Comparison of ENCODE assay signal across 31 cellular contexts in genomic region chr15:74229686-74230085, GRCh38. TPM values are rescaled to one million over a fixed set of nuclear protein-coding genes. Genes with fewer than 3 reads are reported as not detected.
"Had no signal": no experiment of that assay in that cellular context is flagged by ENCODE, and none has a peak within 500 bp of the region (broad histone marks: within the 10 kb centered on the region; RNA-seq: fewer than 3 reads in every experiment).

No MANE protein-coding gene starts in this region.

- H3K36me3 Mint-ChIP-seq: activated CD4-positive, alpha-beta memory T cell treated with anti-CD3 and anti-CD28 coated beads for 36 hours; activated naive CD8-positive, alpha-beta T cell had no signal

- H3K9me3 ChIP-seq: Peyer's patch, SJCRH30 had no signal

- DNase-seq: activated B cell treated with CpG ODN at 0.5 μM for 24 hours; activated CD4-positive, alpha-beta memory T cell treated with anti-CD3 and anti-CD28 coated beads for 36 hours; activated CD4-positive, alpha-beta T cell treated with anti-CD3 and anti-CD28 coated beads for 1 hour; activated CD4-positive, alpha-beta T cell treated with anti-CD3 and anti-CD28 coated beads, Interleukin-2, amount 10 ng/mL, durations not matched to agents 7 days and 5 days; activated CD8-positive, alpha-beta memory T cell treated with anti-CD3 and anti-CD28 coated beads for 24 hours; activated gamma-delta T cell; activated naive CD4-positive, alpha-beta T cell treated with anti-CD3 and anti-CD28 coated beads for 36 hours; activated T-cell treated with anti-CD3 and anti-CD28 coated beads for 4 hours; activated T-cell treated with anti-CD3 and anti-CD28 coated beads, Interleukin-2, amount 50 U/mL, for 48 hours; amygdala; brain microvascular endothelial cell; cerebellar nuclear complex; MV-4-11; NCI-H1092 treated with DMSO at 0.1 percent for 48 hours; NCI-H1417 treated with DMSO at 0.1 percent for 48 hours; NCI-H1694; NCI-H2029 treated with DMSO at 0.1 percent for 48 hours; NCI-H345; NCI-H510A; NCI-H748 treated with DMSO at 0.1 percent for 48 hours; NK-92 treated with Interleukin-12 subunit alpha and Interleukin-12 subunit beta, amount 100 ng/mL, for 24 hours; OCI-M1; Peyer's patch; Right ventricle myocardium superior; SJCRH30; T-helper 9 cell had no signal

- H3K9me3 Mint-ChIP-seq: activated B cell treated with CpG ODN at 0.5 μM for 24 hours; activated CD4-positive, alpha-beta memory T cell treated with anti-CD3 and anti-CD28 coated beads for 36 hours; activated CD4-positive, alpha-beta T cell treated with anti-CD3 and anti-CD28 coated beads, Interleukin-2, amount 10 ng/mL, durations not matched to agents 7 days and 5 days; activated naive CD4-positive, alpha-beta T cell treated with anti-CD3 and anti-CD28 coated beads for 36 hours; activated T-helper 17 cell treated with anti-CD3 and anti-CD28 coated beads, Interleukin-2, amount 50 U/mL, for 72 hours; T-helper 1 cell treated with Interleukin-12 subunit alpha and Interleukin-12 subunit beta and Interleukin-4 antibody, amounts not matched to agents 30 μg/mL and 1 μg/mL, for 36 hours had no signal

- H3K27me3 ChIP-seq: brain microvascular endothelial cell, cardiac muscle cell, Peyer's patch, SJCRH30 had no signal

- H3K36me3 ChIP-seq: brain microvascular endothelial cell, cardiac muscle cell, Peyer's patch, SJCRH30 had no signal

- H3K4me3 Mint-ChIP-seq: activated B cell treated with CpG ODN at 0.5 μM for 24 hours; activated CD4-positive, alpha-beta memory T cell treated with anti-CD3 and anti-CD28 coated beads for 36 hours; activated CD4-positive, alpha-beta T cell treated with anti-CD3 and anti-CD28 coated beads, Interleukin-2, amount 10 ng/mL, durations not matched to agents 7 days and 5 days; activated naive CD4-positive, alpha-beta T cell treated with anti-CD3 and anti-CD28 coated beads for 36 hours; activated naive CD8-positive, alpha-beta T cell; activated T-helper 17 cell treated with anti-CD3 and anti-CD28 coated beads, Interleukin-2, amount 50 U/mL, for 72 hours; T-helper 1 cell treated with Interleukin-12 subunit alpha and Interleukin-12 subunit beta and Interleukin-4 antibody, amounts not matched to agents 30 μg/mL and 1 μg/mL, for 36 hours had no signal

- H3K4me3 ChIP-seq: cardiac muscle cell, Peyer's patch, SJCRH30 had no signal

- H3K27ac Mint-ChIP-seq: activated B cell treated with CpG ODN at 0.5 μM for 24 hours; activated CD4-positive, alpha-beta memory T cell treated with anti-CD3 and anti-CD28 coated beads for 36 hours; activated CD4-positive, alpha-beta T cell treated with anti-CD3 and anti-CD28 coated beads, Interleukin-2, amount 10 ng/mL, durations not matched to agents 7 days and 5 days; activated naive CD4-positive, alpha-beta T cell treated with anti-CD3 and anti-CD28 coated beads for 36 hours; activated naive CD8-positive, alpha-beta T cell; activated T-helper 17 cell treated with anti-CD3 and anti-CD28 coated beads, Interleukin-2, amount 50 U/mL, for 72 hours; T-helper 1 cell treated with Interleukin-12 subunit alpha and Interleukin-12 subunit beta and Interleukin-4 antibody, amounts not matched to agents 30 μg/mL and 1 μg/mL, for 36 hours had no signal

- H3K27me3 Mint-ChIP-seq: activated CD4-positive, alpha-beta T cell treated with anti-CD3 and anti-CD28 coated beads, Interleukin-2, amount 10 ng/mL, durations not matched to agents 7 days and 5 days; activated naive CD8-positive, alpha-beta T cell had no signal

- H3K4me1 Mint-ChIP-seq: activated B cell treated with CpG ODN at 0.5 μM for 24 hours; activated CD4-positive, alpha-beta T cell treated with anti-CD3 and anti-CD28 coated beads, Interleukin-2, amount 10 ng/mL, durations not matched to agents 7 days and 5 days; activated T-helper 17 cell treated with anti-CD3 and anti-CD28 coated beads, Interleukin-2, amount 50 U/mL, for 72 hours had no signal

RNA-seq across cellular contexts. Expression of gene CCDC33, which starts 6.4 kb away (rescaled TPM):
- total RNA-seq: activated B cell treated with CpG ODN at 0.5 μM for 24 hours; activated CD4-positive, alpha-beta memory T cell treated with anti-CD3 and anti-CD28 coated beads for 36 hours; activated CD4-positive, alpha-beta T cell treated with anti-CD3 and anti-CD28 coated beads, Interleukin-2, amount 10 ng/mL, durations not matched to agents 7 days and 5 days; activated naive CD4-positive, alpha-beta T cell treated with anti-CD3 and anti-CD28 coated beads for 36 hours; activated T-helper 17 cell treated with anti-CD3 and anti-CD28 coated beads, Interleukin-2, amount 50 U/mL, for 72 hours; MCF 10A; Right ventricle myocardium superior had no signal

RNA-seq across cellular contexts. Expression of gene STRA6, which starts 27.1 kb away (rescaled TPM):
- total RNA-seq: activated B cell treated with CpG ODN at 0.5 μM for 24 hours; activated CD4-positive, alpha-beta memory T cell treated with anti-CD3 and anti-CD28 coated beads for 36 hours; activated CD4-positive, alpha-beta T cell treated with anti-CD3 and anti-CD28 coated beads, Interleukin-2, amount 10 ng/mL, durations not matched to agents 7 days and 5 days; activated naive CD4-positive, alpha-beta T cell treated with anti-CD3 and anti-CD28 coated beads for 36 hours; activated T-helper 17 cell treated with anti-CD3 and anti-CD28 coated beads, Interleukin-2, amount 50 U/mL, for 72 hours; MCF 10A; Right ventricle myocardium superior had no signal

RNA-seq across cellular contexts. Expression of gene ISLR, which starts 56.2 kb away (rescaled TPM):
- total RNA-seq: activated B cell treated with CpG ODN at 0.5 μM for 24 hours; activated CD4-positive, alpha-beta memory T cell treated with anti-CD3 and anti-CD28 coated beads for 36 hours; activated CD4-positive, alpha-beta T cell treated with anti-CD3 and anti-CD28 coated beads, Interleukin-2, amount 10 ng/mL, durations not matched to agents 7 days and 5 days; activated naive CD4-positive, alpha-beta T cell treated with anti-CD3 and anti-CD28 coated beads for 36 hours; activated T-helper 17 cell treated with anti-CD3 and anti-CD28 coated beads, Interleukin-2, amount 50 U/mL, for 72 hours; MCF 10A had no signal
